22 cellular contexts compared by ENCODE assay signal in genomic region chr21:35359076-35359475, GRCh38.
"Had no signal": no experiment of that assay in that cellular context is flagged by ENCODE, and none has a peak within 500 bp of the region (broad histone marks: within the 10 kb centered on the region; RNA-seq: fewer than 3 reads in every experiment).

No MANE protein-coding gene starts in this region.

- H3K4me1 ChIP-seq: adrenal gland, body of pancreas, Peyer's patch had no signal

- H3K4me3 ChIP-seq: adrenal gland, body of pancreas, K562, Peyer's patch had no signal

- H3K27me3 ChIP-seq: adrenal gland, body of pancreas, Peyer's patch had no signal

- ATAC-seq: activated CD4-positive, CD25-positive, alpha-beta regulatory T cell treated with anti-CD3 and anti-CD28 coated beads, Interleukin-2, amount 50 U/mL, for 24 hours; activated CD8-positive, alpha-beta T cell treated with anti-CD3 and anti-CD28 coated beads for 36 hours; activated T-cell treated with anti-CD3 and anti-CD28 coated beads, Interleukin-2, amount 50 U/mL, for 72 hours; body of pancreas; K562 had no signal

- H3K9me3 ChIP-seq: adrenal gland, body of pancreas, Peyer's patch had no signal

- DNase-seq: activated CD4-positive, alpha-beta T cell treated with anti-CD3 and anti-CD28 coated beads for 4 hours; activated CD8-positive, alpha-beta memory T cell treated with anti-CD3 and anti-CD28 coated beads, Interleukin-2, amount 50 U/mL, for 4 hours; activated CD8-positive, alpha-beta T cell treated with anti-CD3 and anti-CD28 coated beads for 36 hours; activated gamma-delta T cell treated with Interleukin-2 at 50 U/mL for 16 hours; activated naive CD4-positive, alpha-beta T cell treated with anti-CD3 and anti-CD28 coated beads, Interleukin-2, amount 10 ng/mL, durations not matched to agents 7 days and 5 days; activated naive CD8-positive, alpha-beta T cell treated with anti-CD3 and anti-CD28 coated beads for 36 hours; activated T-cell treated with anti-CD3 and anti-CD28 coated beads, Interleukin-2, amount 50 U/mL, for 72 hours; adrenal gland; aorta; body of pancreas; Karpas-422; NCI-H1048; NCI-H1694; NCI-H2029 treated with DMSO at 0.1 percent for 48 hours; NCI-H446; NCI-H524; Peyer's patch; Right ventricle myocardium superior had no signal

- H3K27ac ChIP-seq: adrenal gland, body of pancreas, Peyer's patch, RWPE1 had no signal

- H3K36me3 ChIP-seq: adrenal gland, Peyer's patch had no signal

- FAIRE-seq: bronchial epithelial cell, K562 had no signal
